ENCODE assay signal across 9 cellular contexts in genomic region chr22:32206774-32207758, GRCh38. TPM values are rescaled to one million over a fixed set of nuclear protein-coding genes. Genes with fewer than 3 reads are reported as not detected.
A peak's percentile ranks its signal among the peaks of the same experiment; 100 is the strongest.
DNase-seq lines count a peak whose midpoint lies in the region; ATAC-seq, FAIRE-seq and TF ChIP-seq lines count a peak whose summit lies in the region.
"Had no signal": no experiment of that assay in that cellular context is flagged by ENCODE, and none has a peak within 500 bp of the region (broad histone marks: within the 10 kb centered on the region; RNA-seq: fewer than 3 reads in every experiment).

No MANE protein-coding gene starts in this region.

- H3K4me1 ChIP-seq in A549: peaks cover 7% of the 10 kb centered on the region; the same call in 1 of the 3 replicates
- H3K4me1 ChIP-seq: HAP-1 had no signal

- H3K27ac ChIP-seq in A549: peak overlapping the region in 1 of 2 experiments; percentile 73; a peak in 4 of 6 replicates

- H3K36me3 Mint-ChIP-seq in activated naive CD8-positive, alpha-beta T cell treated with anti-CD3 and anti-CD28 coated beads, Interleukin-2, amount 10 ng/mL, durations not matched to agents 7 days and 5 days: no peaks in the 10 kb centered on the region

- POLR2A ChIA-PET in A549 (lab: Yijun Ruan, JAX): no interaction called here
- POLR2A ChIA-PET in activated naive CD8-positive, alpha-beta T cell treated with anti-CD3 and anti-CD28 coated beads, Interleukin-2, amount 10 ng/mL, durations not matched to agents 7 days and 5 days (lab: Charles Lee): no interaction called here

- TF ChIP-seq POLR2A in A549 (IDR thresholded peaks at IDR 0.05; ENCODE audit: low read length): no peak

- DNase-seq in A549 (ENCODE audit: low read depth in 1 of 2, low spot score in 1 of 2) (peak; percentile 6 to 71), GM10266 (ENCODE audit: extremely low spot score) (no peak), NCI-H748 (lab: John Stamatoyannopoulos, UW; ENCODE audit: unreplicated experiment) (peak; percentile 52), kidney epithelial cell (ENCODE audit: low read depth) (no peak), dedifferentiated amniotic fluid mesenchymal stem cell (ENCODE audit: extremely low spot score) (no peak), T-helper 9 cell (no peak), cerebellar nuclear complex (lab: John Stamatoyannopoulos, UW) (no peak)
- no peak for DNase-seq in activated naive CD8-positive, alpha-beta T cell treated with anti-CD3 and anti-CD28 coated beads, Interleukin-2, amount 10 ng/mL, durations not matched to agents 7 days and 5 days

- H3K4me1 Mint-ChIP-seq in activated naive CD8-positive, alpha-beta T cell treated with anti-CD3 and anti-CD28 coated beads, Interleukin-2, amount 10 ng/mL, durations not matched to agents 7 days and 5 days: peaks cover 15% of the 10 kb centered on the region

- WGBS in A549 (ENCODE audit: missing lambda C conversion rate): 70% methylated on average over 14 of the region's 22 CpGs

- H3K4me3 ChIP-seq in A549 (0 out of 3 replicates have a peak overlapping the region, but pooled peaks have one; percentile 9), kidney epithelial cell (ENCODE audit: low read depth, low read length) (no peak overlapping the region)
- H3K4me3 ChIP-seq: HAP-1 had no signal

- peak overlapping the region; percentile 24 for H3K27ac Mint-ChIP-seq in activated naive CD8-positive, alpha-beta T cell treated with anti-CD3 and anti-CD28 coated beads, Interleukin-2, amount 10 ng/mL, durations not matched to agents 7 days and 5 days

- no peaks in the 10 kb centered on the region for H3K36me3 ChIP-seq in kidney epithelial cell (ENCODE audit: control insufficient read depth, insufficient read depth, low read length)
- H3K36me3 ChIP-seq: HAP-1 had no signal

- peak; percentile 20 to 36; a peak in 1 of 5 replicates for TF ChIP-seq RAD21 in A549 (conservative IDR thresholded peaks at IDR 0.05 in 1 of 2, IDR thresholded peaks at IDR 0.05 in 1 of 2)

- no peak for TF ChIP-seq EP300 in A549 (IDR thresholded peaks at IDR 0.05)

- H3K9me3 ChIP-seq in A549: no peaks in the 10 kb centered on the region
- H3K9me3 ChIP-seq: HAP-1 had no signal

- no peak for FAIRE-seq in A549 (lab: Jason Lieb, UNC)

- CTCF ChIA-PET in A549 (lab: Yijun Ruan, JAX): interaction anchor here (0.7 to 1.3 kb wide), 5 partner anchors 8 to 230 kb away, joined by 3 to 4 read pairs (median 3); no protein-coding TSS in a partner anchor

- peak; percentile 45 to 66 for ATAC-seq in A549
- peak; percentile 69 for ATAC-seq in activated naive CD8-positive, alpha-beta T cell treated with anti-CD3 and anti-CD28 coated beads, Interleukin-2, amount 10 ng/mL, durations not matched to agents 7 days and 5 days (ENCODE audit: low read depth)

- TF ChIP-seq CTCF in A549 (IDR thresholded peaks at IDR 0.05): peak; percentile 53
- TF ChIP-seq CTCF in GM10266 (IDR thresholded peaks at IDR 0.05; ENCODE audit: control insufficient read depth, insufficient read depth, low read depth, missing control alignments): peak; percentile 77
- TF ChIP-seq CTCF in kidney epithelial cell (IDR thresholded peaks at IDR 0.05; ENCODE audit: insufficient read depth, low read length, poor library complexity, severe bottlenecking): peak; percentile 59

- peaks cover 22% of the 10 kb centered on the region for H3K27me3 Mint-ChIP-seq in activated naive CD8-positive, alpha-beta T cell treated with anti-CD3 and anti-CD28 coated beads, Interleukin-2, amount 10 ng/mL, durations not matched to agents 7 days and 5 days

- H3K9me3 Mint-ChIP-seq in activated naive CD8-positive, alpha-beta T cell treated with anti-CD3 and anti-CD28 coated beads, Interleukin-2, amount 10 ng/mL, durations not matched to agents 7 days and 5 days: no peaks in the 10 kb centered on the region

- peak overlapping the region; percentile 99 for H3K4me2 ChIP-seq in A549

- no peak overlapping the region for H3K4me3 Mint-ChIP-seq in activated naive CD8-positive, alpha-beta T cell treated with anti-CD3 and anti-CD28 coated beads, Interleukin-2, amount 10 ng/mL, durations not matched to agents 7 days and 5 days

- H3K27me3 ChIP-seq in kidney epithelial cell (ENCODE audit: control insufficient read depth, insufficient read depth, low read length): peaks cover 27% of the 10 kb centered on the region

TF ChIP-seq in A549, 52 proteins besides CTCF, POLR2A, EP300 and RAD21:
- TF ChIP-seq CHD2 (IDR thresholded peaks at IDR 0.05; ENCODE audit: low read length, partially characterized antibody) (no peak), SMC3 (IDR thresholded peaks at IDR 0.05) (peak; percentile 32; the same call in 1 of the 3 replicates)

RNA-seq across cellular contexts. Expression of gene RFPL2, which starts 2.2 kb away (rescaled TPM):
- 0.19 and 0.32 TPM in 2 replicates for polyA plus RNA-seq in A549 (2011; rRNA removed)
- 0.09 and 0.12 TPM in 2 replicates for polyA plus RNA-seq in A549 (2012; cell fraction: cytosol; rRNA removed)
- polyA plus RNA-seq in A549 (2012; cell fraction: nucleus; rRNA removed): 0.25 and 0.43 TPM in 2 replicates
- 0.17 to 0.30 TPM (median 0.25 TPM) in 3 replicates for polyA plus RNA-seq in A549 (2017; fragmentation: RNase III; extraction: RNeasy Plus Mini Kit Qiagen cat#74134 plus additional on column Dnase treatment)
- not detected in 2 replicates for polyA minus RNA-seq in A549 (2011; rRNA and poly(A)+ RNA removed)
- total RNA-seq in activated naive CD8-positive, alpha-beta T cell treated with anti-CD3 and anti-CD28 coated beads, Interleukin-2, amount 10 ng/mL, durations not matched to agents 7 days and 5 days: not detected
- total RNA-seq in kidney epithelial cell: not detected in 2 replicates

RNA-seq across cellular contexts. Expression of gene C22orf42, which starts 48.0 kb away (rescaled TPM):
- polyA plus RNA-seq in A549 (2011; rRNA removed): not detected in 2 replicates
- polyA plus RNA-seq in A549 (2012; cell fraction: cytosol; rRNA removed): not detected in 2 replicates
- not detected in 2 replicates for polyA plus RNA-seq in A549 (2012; cell fraction: nucleus; rRNA removed)
- not detected in 3 replicates for polyA plus RNA-seq in A549 (2017; fragmentation: RNase III; extraction: RNeasy Plus Mini Kit Qiagen cat#74134 plus additional on column Dnase treatment)
- polyA minus RNA-seq in A549 (2011; rRNA and poly(A)+ RNA removed): not detected in 2 replicates
- total RNA-seq in activated naive CD8-positive, alpha-beta T cell treated with anti-CD3 and anti-CD28 coated beads, Interleukin-2, amount 10 ng/mL, durations not matched to agents 7 days and 5 days: not detected
- not detected in 2 replicates for total RNA-seq in kidney epithelial cell

RNA-seq across cellular contexts. Expression of gene SLC5A4, which starts 48.1 kb away (rescaled TPM):
- polyA plus RNA-seq in A549 (2011; rRNA removed): not detected in 2 replicates
- polyA plus RNA-seq in A549 (2012; cell fraction: cytosol; rRNA removed): not detected in 2 replicates
- not detected in 2 replicates for polyA plus RNA-seq in A549 (2012; cell fraction: nucleus; rRNA removed)
- polyA plus RNA-seq in A549 (2017; fragmentation: RNase III; extraction: RNeasy Plus Mini Kit Qiagen cat#74134 plus additional on column Dnase treatment): not detected in 3 replicates
- polyA minus RNA-seq in A549 (2011; rRNA and poly(A)+ RNA removed): not detected in 2 replicates
- total RNA-seq in activated naive CD8-positive, alpha-beta T cell treated with anti-CD3 and anti-CD28 coated beads, Interleukin-2, amount 10 ng/mL, durations not matched to agents 7 days and 5 days: not detected
- total RNA-seq in kidney epithelial cell: 0.79 TPM in 1 of 2 replicates, not detected in the other

Comparison
In these comparisons a context has a peak if more than half of its experiments do, and no peak if none do; other contexts are left out.
1. DNase-seq: peak in A549 (2 of 2) and NCI-H748 (single experiment); none in GM10266 (single experiment), activated naive CD8-positive, alpha-beta T cell treated with anti-CD3 and anti-CD28 coated beads, Interleukin-2, amount 10 ng/mL, durations not matched to agents 7 days and 5 days (single experiment), kidney epithelial cell (single experiment), dedifferentiated amniotic fluid mesenchymal stem cell (single experiment), T-helper 9 cell (single experiment) and cerebellar nuclear complex (0 of 2).
2. Peak in every context shown above with its lines, with median percentiles within 50 percentile points of each other: CTCF ChIP-seq.